In genomic region chr20:833450-834150, GRCh38 we compare ENCODE assay signal across 1 cellular context.
TF ChIP-seq lines count a peak whose summit lies in the region.

TSS of gene FAM110A (plus strand) at chr20:833715. CDS start at chr20:844805, 11,090 bp downstream.

TF ChIP-seq in K562, 482 proteins besides CTCF, POLR2A, EP300 and RAD21 (continued from another document and continues in another):
- no peak for TF ChIP-seq ZNF407 (IDR thresholded peaks at IDR 0.05; ENCODE audit: low read depth)
- no peak for TF ChIP-seq ZNF239 (CRISPR knock-in tag; IDR thresholded peaks at IDR 0.05)
- no peak for TF ChIP-seq ZNF512 (tag; IDR thresholded peaks at IDR 0.05)
- no peak for TF ChIP-seq HDAC3 (IDR thresholded peaks at IDR 0.05; ENCODE audit: borderline replicate concordance, partially characterized antibody)
- TF ChIP-seq ZBTB12 (CRISPR knock-in tag; IDR thresholded peaks at IDR 0.05): no peak
- TF ChIP-seq E2F8 (IDR thresholded peaks at IDR 0.05; ENCODE audit: low read depth, partially characterized antibody): no peak
- peak; percentile 64; the same call in 1 of the 2 replicates for TF ChIP-seq SNIP1 (IDR thresholded peaks at IDR 0.05; ENCODE audit: low read depth)
- TF ChIP-seq TGIF2 (CRISPR knock-in tag; IDR thresholded peaks at IDR 0.05): 0 out of 2 replicates have a peak, but pooled peaks have one; percentile 13
- TF ChIP-seq OTX1 (CRISPR knock-in tag; IDR thresholded peaks at IDR 0.05): no peak
- TF ChIP-seq SP1 (CRISPR knock-in tag; IDR thresholded peaks at IDR 0.05): no peak
- TF ChIP-seq CEBPZ (IDR thresholded peaks at IDR 0.05; ENCODE audit: borderline replicate concordance, low read depth, low read length): no peak
- TF ChIP-seq SIX5 (IDR thresholded peaks at IDR 0.05; ENCODE audit: borderline replicate concordance in 1 of 2, insufficient read depth in 1 of 2, low read depth in 1 of 2, low read length in 2 of 2): no peak
- TF ChIP-seq HOXB6 (CRISPR knock-in tag; IDR thresholded peaks at IDR 0.05; ENCODE audit: borderline replicate concordance): no peak
- no peak for TF ChIP-seq ZNF174 (CRISPR knock-in tag; IDR thresholded peaks at IDR 0.05)
- no peak for TF ChIP-seq NCOR1 (IDR thresholded peaks at IDR 0.05)
- no peak for TF ChIP-seq MCM5 (IDR thresholded peaks at IDR 0.05; ENCODE audit: low read depth)
- no peak for TF ChIP-seq THRAP3 (IDR thresholded peaks at IDR 0.05; ENCODE audit: borderline replicate concordance)
- TF ChIP-seq SRSF7 (optimal IDR thresholded peaks at IDR 0.05; ENCODE audit: low read depth, low read length): no peak
- TF ChIP-seq LARP7 (IDR thresholded peaks at IDR 0.05): no peak
- TF ChIP-seq CREB1 (IDR thresholded peaks at IDR 0.05): no peak
- TF ChIP-seq CREB1 (CRISPR knock-in tag; IDR thresholded peaks at IDR 0.05): peak; percentile 66; the same call in 1 of the 2 replicates
- no peak for TF ChIP-seq SRSF9 (IDR thresholded peaks at IDR 0.05; ENCODE audit: borderline replicate concordance, low read depth, low read length)
- TF ChIP-seq KLF16 (IDR thresholded peaks at IDR 0.05): no peak
- TF ChIP-seq PTTG1 (tag; IDR thresholded peaks at IDR 0.05; ENCODE audit: low read depth): no peak
- no peak for TF ChIP-seq NELFE (IDR thresholded peaks at IDR 0.05; ENCODE audit: insufficient read depth, insufficient read length)
- TF ChIP-seq U2AF1 (optimal IDR thresholded peaks at IDR 0.05; ENCODE audit: low read depth, low read length): peak; percentile 32
- TF ChIP-seq NR2F6 (CRISPR knock-in tag; IDR thresholded peaks at IDR 0.05): no peak
- TF ChIP-seq ZNF311 (CRISPR knock-in tag; IDR thresholded peaks at IDR 0.05): no peak
- TF ChIP-seq NFE2L1 (tag; IDR thresholded peaks at IDR 0.05; ENCODE audit: borderline replicate concordance, low read depth): no peak
- TF ChIP-seq TBP (optimal IDR thresholded peaks at IDR 0.05; ENCODE audit: low read depth, low read length): peak; percentile 15
- no peak for TF ChIP-seq STAG1 (CRISPR knock-in tag; IDR thresholded peaks at IDR 0.05; ENCODE audit: borderline replicate concordance)
- TF ChIP-seq ELF1 (tag; IDR thresholded peaks at IDR 0.05): peak; percentile 81
- TF ChIP-seq SIRT6 (IDR thresholded peaks at IDR 0.05; ENCODE audit: low read depth, low read length): no peak
- peak; percentile 85 for TF ChIP-seq MYBL2 (IDR thresholded peaks at IDR 0.05; ENCODE audit: low read depth)
- peak; percentile 22; the same call in 1 of the 2 replicates for TF ChIP-seq MYBL2 (CRISPR knock-in tag; IDR thresholded peaks at IDR 0.05; ENCODE audit: borderline replicate concordance)
- TF ChIP-seq EZH2 (IDR thresholded peaks at IDR 0.05; ENCODE audit: borderline replicate concordance, low read depth, low read length): no peak
- TF ChIP-seq JUND (IDR thresholded peaks at IDR 0.05; ENCODE audit: borderline replicate concordance, low read depth, low read length): peak; percentile 92
- no peak for TF ChIP-seq JUND (tag; IDR thresholded peaks at IDR 0.05; ENCODE audit: borderline replicate concordance, low read depth, low read length)
- TF ChIP-seq CHD2 (IDR thresholded peaks at IDR 0.05; ENCODE audit: low read depth, low read length): no peak
- peak; percentile 99 for TF ChIP-seq E2F4 (CRISPR knock-in tag; IDR thresholded peaks at IDR 0.05; ENCODE audit: low read depth)
- no peak for TF ChIP-seq ZNF212 (CRISPR knock-in tag; IDR thresholded peaks at IDR 0.05)
- no peak for TF ChIP-seq ZNF398 (CRISPR knock-in tag; IDR thresholded peaks at IDR 0.05)
- TF ChIP-seq MCM2 (IDR thresholded peaks at IDR 0.05; ENCODE audit: low read depth): no peak
- TF ChIP-seq SRSF3 (IDR thresholded peaks at IDR 0.05; ENCODE audit: insufficient read depth, low read length): no peak
